1 cellular context compared by ENCODE assay signal in genomic region chr2:101398026-101398830, GRCh38.
TF ChIP-seq lines count a peak whose summit lies in the region.

No MANE protein-coding gene starts in this region.

TF ChIP-seq in WTC11, 78 proteins besides CTCF, POLR2A, EP300 and RAD21 (continued from another document):
- no peak for TF ChIP-seq ERG (CRISPR knock-in tag; IDR thresholded peaks at IDR 0.05)
- TF ChIP-seq CDX4 (CRISPR knock-in tag; IDR thresholded peaks at IDR 0.05; ENCODE audit: borderline replicate concordance): no peak
- no peak for TF ChIP-seq OVOL2 (CRISPR knock-in tag; IDR thresholded peaks at IDR 0.05; ENCODE audit: borderline replicate concordance)
- no peak for TF ChIP-seq STAT6 (CRISPR knock-in tag; conservative IDR thresholded peaks at IDR 0.05; ENCODE audit: low read depth)
- TF ChIP-seq TEAD1 (CRISPR knock-in tag; IDR thresholded peaks at IDR 0.05): no peak
- no peak for TF ChIP-seq FOXJ3 (CRISPR knock-in tag; IDR thresholded peaks at IDR 0.05; ENCODE audit: borderline replicate concordance)
- no peak for TF ChIP-seq E2F5 (CRISPR knock-in tag; IDR thresholded peaks at IDR 0.05)
- no peak for TF ChIP-seq KAT7 (CRISPR knock-in tag; IDR thresholded peaks at IDR 0.05; ENCODE audit: borderline replicate concordance)
- no peak for TF ChIP-seq ELF4 (CRISPR knock-in tag; IDR thresholded peaks at IDR 0.05; ENCODE audit: low read depth)
- no peak for TF ChIP-seq ZNF512 (CRISPR knock-in tag; IDR thresholded peaks at IDR 0.05; ENCODE audit: borderline replicate concordance)
